9 cellular contexts compared by ENCODE assay signal in the genomic region with DNA sequence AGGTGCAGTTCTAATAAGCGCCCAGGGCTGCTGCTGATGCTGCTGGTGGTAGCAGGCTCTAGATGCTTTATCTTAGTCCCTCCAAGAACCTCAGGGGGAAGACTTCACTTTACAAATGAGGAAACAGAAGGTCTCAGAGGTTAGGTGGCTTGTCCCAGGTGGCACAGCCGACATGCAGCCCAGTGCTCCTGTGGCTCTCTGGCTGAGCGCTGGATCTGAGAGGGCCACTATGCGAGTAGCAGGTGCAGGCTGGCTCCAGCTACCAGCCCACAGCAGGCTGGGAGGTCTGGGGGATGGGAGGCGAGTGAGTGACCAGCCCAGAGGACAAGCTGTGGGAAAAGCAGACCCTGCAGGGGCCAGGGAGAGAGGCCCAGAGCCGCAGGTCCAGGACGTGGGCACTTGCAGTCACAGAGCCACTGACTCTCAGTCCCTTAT. TPM values are rescaled to one million over a fixed set of nuclear protein-coding genes. Genes with fewer than 3 reads are reported as not detected.
A peak's percentile ranks its signal among the peaks of the same experiment; 100 is the strongest.
DNase-seq lines count a peak whose midpoint lies in the region; ATAC-seq, FAIRE-seq and TF ChIP-seq lines count a peak whose summit lies in the region.
"Had no signal": no experiment of that assay in that cellular context is flagged by ENCODE, and none has a peak within 500 bp of the region (broad histone marks: within the 10 kb centered on the region; RNA-seq: fewer than 3 reads in every experiment).

No MANE protein-coding gene starts in this region.

- peak in 2 of 5 donors; percentile 9 to 29 for DNase-seq in CD8-positive, alpha-beta memory T cell
- DNase-seq in activated T-helper 1 cell treated with anti-CD3 and anti-CD28 coated beads, Interleukin-12 subunit alpha, Interleukin-12 subunit beta, Interleukin-2, Interleukin-4 antibody, amounts not matched to agents 30 ng/mL and 10 ng/mL and 1 ng/mL, durations not matched to agents 14 hours and 24 hours and 36 hours (ENCODE audit: low spot score): no peak
- DNase-seq in GM13977 (ENCODE audit: low spot score): no peak
- DNase-seq in frontal cortex (ENCODE audit: low spot score in 2 of 2): no peak
- DNase-seq in NCI-H748 (lab: John Stamatoyannopoulos, UW; ENCODE audit: unreplicated experiment): no peak
- no peak for DNase-seq in NCI-H446 (lab: John Stamatoyannopoulos, UW)
- DNase-seq: NCI-H345 had no signal

- H3K9me3 Mint-ChIP-seq in CD8-positive, alpha-beta memory T cell: no peaks in the 10 kb centered on the region
- H3K9me3 Mint-ChIP-seq in activated T-helper 1 cell treated with anti-CD3 and anti-CD28 coated beads, Interleukin-12 subunit alpha, Interleukin-12 subunit beta, Interleukin-2, Interleukin-4 antibody, amounts not matched to agents 30 ng/mL and 10 ng/mL and 1 ng/mL, durations not matched to agents 14 hours and 24 hours and 36 hours: no peaks in the 10 kb centered on the region

- intact Hi-C loops in activated T-helper 1 cell treated with anti-CD3 and anti-CD28 coated beads, Interleukin-12 subunit alpha, Interleukin-12 subunit beta, Interleukin-2, Interleukin-4 antibody, amounts not matched to agents 30 ng/mL and 10 ng/mL and 1 ng/mL, durations not matched to agents 14 hours and 24 hours and 36 hours (cut with micrococcal nuclease): loop anchor here (10.0 kb wide), 1 partner anchor 908 kb away; no protein-coding TSS in a partner anchor

- in situ Hi-C loops in GM13977 (cut with MboI; ENCODE audit: low pct_unique_long_range_greater_than_20kb, low sequenced_read_pairs, unreplicated experiment): no loop called here

- H3K4me3 Mint-ChIP-seq in CD8-positive, alpha-beta memory T cell: peak overlapping the region; percentile 85 to 97 (median 92)
- peak overlapping the region; percentile 89 for H3K4me3 Mint-ChIP-seq in activated T-helper 1 cell treated with anti-CD3 and anti-CD28 coated beads, Interleukin-12 subunit alpha, Interleukin-12 subunit beta, Interleukin-2, Interleukin-4 antibody, amounts not matched to agents 30 ng/mL and 10 ng/mL and 1 ng/mL, durations not matched to agents 14 hours and 24 hours and 36 hours

- no peaks in the 10 kb centered on the region for H3K27me3 ChIP-seq in CD8-positive, alpha-beta memory T cell (ENCODE audit: insufficient read depth, low read length, poor library complexity, severe bottlenecking)
- H3K27me3 ChIP-seq in muscle layer of duodenum (ENCODE audit: low read depth, low read length): no peaks in the 10 kb centered on the region

- peaks cover 0 to 24% (median 3%) of the 10 kb centered on the region in 3 donors for H3K36me3 Mint-ChIP-seq in CD8-positive, alpha-beta memory T cell
- H3K36me3 Mint-ChIP-seq in activated T-helper 1 cell treated with anti-CD3 and anti-CD28 coated beads, Interleukin-12 subunit alpha, Interleukin-12 subunit beta, Interleukin-2, Interleukin-4 antibody, amounts not matched to agents 30 ng/mL and 10 ng/mL and 1 ng/mL, durations not matched to agents 14 hours and 24 hours and 36 hours (ENCODE audit: low read depth): peaks cover 22% of the 10 kb centered on the region

- H3K27me3 Mint-ChIP-seq in CD8-positive, alpha-beta memory T cell: peaks cover 0 to 1% of the 10 kb centered on the region in 2 donors
- H3K27me3 Mint-ChIP-seq in activated T-helper 1 cell treated with anti-CD3 and anti-CD28 coated beads, Interleukin-12 subunit alpha, Interleukin-12 subunit beta, Interleukin-2, Interleukin-4 antibody, amounts not matched to agents 30 ng/mL and 10 ng/mL and 1 ng/mL, durations not matched to agents 14 hours and 24 hours and 36 hours (ENCODE audit: insufficient read depth): no peaks in the 10 kb centered on the region

- H3K36me3 ChIP-seq in CD8-positive, alpha-beta memory T cell (ENCODE audit: insufficient read depth, low read length): no peaks in the 10 kb centered on the region
- H3K36me3 ChIP-seq in muscle layer of duodenum (ENCODE audit: control insufficient read depth in 1 of 2, insufficient read depth in 2 of 2, low read length in 2 of 2): no peaks in the 10 kb centered on the region

- H3K4me1 Mint-ChIP-seq in CD8-positive, alpha-beta memory T cell: peaks cover 82 to 93% (median 92%) of the 10 kb centered on the region in 3 donors
- peaks cover 72% of the 10 kb centered on the region for H3K4me1 Mint-ChIP-seq in activated T-helper 1 cell treated with anti-CD3 and anti-CD28 coated beads, Interleukin-12 subunit alpha, Interleukin-12 subunit beta, Interleukin-2, Interleukin-4 antibody, amounts not matched to agents 30 ng/mL and 10 ng/mL and 1 ng/mL, durations not matched to agents 14 hours and 24 hours and 36 hours (ENCODE audit: low read depth)

- no peak for TF ChIP-seq CTCF in GM13977 (IDR thresholded peaks at IDR 0.05; ENCODE audit: extremely low read depth, insufficient read depth, missing control alignments)

- FAIRE-seq in frontal cortex (lab: Jason Lieb, UNC): no peak

- H3K4me1 ChIP-seq in CD8-positive, alpha-beta memory T cell (ENCODE audit: insufficient read depth, low read length): peaks cover 87% of the 10 kb centered on the region
- peaks cover 10 to 23% of the 10 kb centered on the region in 2 donors for H3K4me1 ChIP-seq in muscle layer of duodenum (ENCODE audit: control insufficient read depth in 1 of 2, insufficient read depth in 2 of 2, low read length in 2 of 2)

- POLR2A ChIA-PET in CD8-positive, alpha-beta memory T cell (lab: Charles Lee): interaction anchor here (0.7 kb wide), 1 partner anchor 18 kb away, joined by 3 read pairs; no protein-coding TSS in a partner anchor

- H3K4me3 ChIP-seq in CD8-positive, alpha-beta memory T cell (ENCODE audit: low read length): peak overlapping the region; percentile 78
- no peak overlapping the region for H3K4me3 ChIP-seq in muscle layer of duodenum (ENCODE audit: low read depth in 1 of 2, low read length in 2 of 2)

- CTCF ChIA-PET in CD8-positive, alpha-beta memory T cell (lab: Charles Lee): interaction anchor here (1.0 to 1.7 kb wide), 2 partner anchors 24 to 288 kb away, joined by 3 to 4 read pairs; no protein-coding TSS in a partner anchor

- no peaks in the 10 kb centered on the region for H3K9me3 ChIP-seq in CD8-positive, alpha-beta memory T cell (ENCODE audit: low read length)
- no peaks in the 10 kb centered on the region for H3K9me3 ChIP-seq in muscle layer of duodenum (ENCODE audit: control insufficient read depth in 1 of 2, low read length in 2 of 2)

- H3K27ac Mint-ChIP-seq in CD8-positive, alpha-beta memory T cell: peak overlapping the region; percentile 99 to 100 (median 100)
- H3K27ac Mint-ChIP-seq in activated T-helper 1 cell treated with anti-CD3 and anti-CD28 coated beads, Interleukin-12 subunit alpha, Interleukin-12 subunit beta, Interleukin-2, Interleukin-4 antibody, amounts not matched to agents 30 ng/mL and 10 ng/mL and 1 ng/mL, durations not matched to agents 14 hours and 24 hours and 36 hours: peak overlapping the region; percentile 99

- peak overlapping the region; percentile 98 for H3K27ac ChIP-seq in CD8-positive, alpha-beta memory T cell (ENCODE audit: low read depth, low read length)
- H3K27ac ChIP-seq in muscle layer of duodenum (ENCODE audit: low read length): peak overlapping the region; percentile 92

- ATAC-seq in GM21825 (IDR thresholded peaks at IDR 0.05; ENCODE audit: unreplicated experiment): peak; percentile 14

RNA-seq across cellular contexts. Expression of a gene that starts 10.8 kb away (rescaled TPM):
- total RNA-seq in CD8-positive, alpha-beta memory T cell: 10 to 100 TPM; 40.7 to 41.2 TPM
- 45.0 TPM for polyA plus RNA-seq in CD8-positive, alpha-beta memory T cell
- 43.7 and 44.7 TPM in 2 replicates for total RNA-seq in activated T-helper 1 cell treated with anti-CD3 and anti-CD28 coated beads, Interleukin-12 subunit alpha, Interleukin-12 subunit beta, Interleukin-2, Interleukin-4 antibody, amounts not matched to agents 30 ng/mL and 10 ng/mL and 1 ng/mL, durations not matched to agents 14 hours and 24 hours and 36 hours
- 274 TPM for total RNA-seq in frontal cortex
